Comparison of ENCODE assay signal across 8 cellular contexts in the genomic region with DNA sequence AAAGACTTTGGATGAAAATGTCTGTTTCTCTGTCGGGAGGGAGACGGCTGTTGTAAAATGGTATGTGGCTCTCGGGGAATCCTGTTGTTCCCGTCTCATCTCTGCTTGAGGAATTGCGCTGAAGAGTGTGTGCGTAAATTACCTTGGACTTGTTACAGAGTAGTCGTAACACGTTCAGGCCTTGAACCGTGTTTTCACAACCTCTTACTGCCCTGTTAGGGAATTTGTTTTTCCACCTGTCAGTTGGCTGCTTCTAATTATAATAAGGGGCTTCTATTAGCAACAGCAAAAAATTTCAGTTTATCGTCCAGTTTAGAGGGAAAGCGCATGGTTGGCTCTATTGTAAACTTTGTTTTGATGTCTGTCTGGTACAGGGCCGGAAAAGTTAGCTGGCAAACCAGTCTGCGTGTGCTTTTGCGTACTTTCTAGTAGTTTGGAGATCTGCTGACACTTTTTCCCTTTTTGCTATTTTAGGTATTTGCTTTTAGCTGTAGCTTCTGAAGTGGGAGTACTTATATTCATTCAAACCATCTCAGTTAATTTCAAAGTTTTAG.
DNase-seq lines count a peak whose midpoint lies in the region; ATAC-seq lines count a peak whose summit lies in the region.

No MANE protein-coding gene starts in this region.

- H3K36me3 ChIP-seq in duodenal mucosa (ENCODE audit: control insufficient read depth in 1 of 2, insufficient read depth in 2 of 2, low read length in 2 of 2), result no peaks in the 10 kb centered on the region

- DNase-seq in NCI-H2171 (lab: John Stamatoyannopoulos, UW), result peak; percentile 88
- no peak for DNase-seq in NCI-H2171 treated with DMSO at 0.1 percent for 48 hours (lab: John Stamatoyannopoulos, UW)
- DNase-seq in RPMI8226, result peak; percentile 58
- peak; percentile 76 for DNase-seq in midbrain (lab: John Stamatoyannopoulos, UW)
- no peak for DNase-seq in NCI-H1417 (lab: John Stamatoyannopoulos, UW)

- no peaks in the 10 kb centered on the region for H3K9me3 ChIP-seq in duodenal mucosa (ENCODE audit: control insufficient read depth in 1 of 2, low read length in 2 of 2)

- peak overlapping the region; percentile 99 for H3K9ac ChIP-seq in duodenal mucosa (ENCODE audit: low read depth in 1 of 2, low read length in 2 of 2)

- ATAC-seq in HG03045 (IDR thresholded peaks at IDR 0.05; ENCODE audit: unreplicated experiment) (peak; percentile 14), GM21786 (IDR thresholded peaks at IDR 0.05; ENCODE audit: unreplicated experiment) (no peak)

- no peaks in the 10 kb centered on the region for H3K27me3 ChIP-seq in duodenal mucosa (ENCODE audit: control insufficient read depth in 1 of 2, insufficient read depth in 2 of 2, low read length in 2 of 2)

- peak overlapping the region; percentile 95 for H3K4me3 ChIP-seq in duodenal mucosa (ENCODE audit: low read depth in 1 of 2, low read length in 2 of 2)

- peak overlapping the region; percentile 100 for H3K27ac ChIP-seq in duodenal mucosa (ENCODE audit: low read depth, low read length)

- peaks cover 23 to 29% of the 10 kb centered on the region in 2 donors for H3K4me1 ChIP-seq in duodenal mucosa (ENCODE audit: control insufficient read depth in 1 of 2, insufficient read depth in 2 of 2, low read length in 2 of 2)

Comparison
In these comparisons a context has a peak if more than half of its experiments do, and no peak if none do; other contexts are left out.
1. DNase-seq: peak in NCI-H2171 (single experiment), RPMI8226 (single experiment) and midbrain (single experiment); none in NCI-H2171 treated with DMSO at 0.1 percent for 48 hours (single experiment) and NCI-H1417 (0 of 3).